In the genomic region with DNA sequence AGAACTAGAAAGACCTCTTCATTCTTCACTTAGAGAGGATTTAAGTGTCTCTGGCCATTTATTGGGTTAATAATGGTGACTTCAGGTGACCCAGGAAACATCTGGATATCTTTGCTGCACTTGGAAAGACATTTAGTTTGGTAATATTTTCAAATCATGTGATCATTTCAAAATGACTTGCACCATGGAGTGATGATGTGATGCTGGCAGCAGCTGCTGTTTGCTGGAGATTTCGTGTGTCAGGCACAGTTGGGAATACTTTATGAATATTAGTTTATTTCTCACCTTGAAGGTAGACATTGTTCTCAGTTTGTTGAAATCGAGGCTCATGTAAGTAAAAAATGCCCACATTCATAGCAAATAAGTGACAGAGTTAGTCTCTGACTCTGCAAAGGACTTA, we compare ENCODE assay signal across 17 cellular contexts.
"Had no signal": no experiment of that assay in that cellular context is flagged by ENCODE, and none has a peak within 500 bp of the region (broad histone marks: within the 10 kb centered on the region; RNA-seq: fewer than 3 reads in every experiment).

No MANE protein-coding gene starts in this region.

- H3K4me1 ChIP-seq: breast epithelium, foreskin keratinocyte, prostate gland had no signal

- H3K9ac ChIP-seq: parathyroid adenoma had no signal

- H3K27ac ChIP-seq: breast epithelium, esophagus squamous epithelium, foreskin keratinocyte, parathyroid adenoma, prostate gland, stomach, thoracic aorta, transverse colon had no signal

- ATAC-seq: effector memory CD8-positive, alpha-beta T cell; foreskin keratinocyte; natural killer cell treated with Interleukin-12 subunit alpha and Interleukin-12 subunit beta and Interleukin-15 and Interleukin-18, amount 100 ng/mL, for 72 hours had no signal

- DNase-seq: effector memory CD8-positive, alpha-beta T cell; esophagus squamous epithelium; foreskin keratinocyte; kidney; left cardiac atrium; mammary epithelial cell; small intestine; stimulated activated CD4-positive, alpha-beta T cell treated with anti-CD3 and anti-CD28 coated beads, Interleukin-12 subunit alpha, Interleukin-12 subunit beta, amount 100 ng/mL, for 4 hours; stimulated activated naive CD4-positive, alpha-beta T cell; stomach; substantia nigra; transverse colon had no signal

- H3K36me3 ChIP-seq: breast epithelium, esophagus squamous epithelium, prostate gland, stomach, thoracic aorta, transverse colon had no signal

- H3K4me3 ChIP-seq: breast epithelium, esophagus squamous epithelium, prostate gland, stomach, thoracic aorta, transverse colon had no signal

- H3K27me3 ChIP-seq: breast epithelium, esophagus squamous epithelium, foreskin keratinocyte, stomach, transverse colon had no signal

- H3K79me2 ChIP-seq: parathyroid adenoma had no signal

- H3K9me3 ChIP-seq: breast epithelium, esophagus squamous epithelium, prostate gland, stomach, thoracic aorta, transverse colon had no signal

- H2AFZ ChIP-seq: parathyroid adenoma had no signal

- FAIRE-seq: kidney, small intestine had no signal
